ENCODE assay signal across 1 cellular context in genomic region chr12:26117321-26117720, GRCh38.
TF ChIP-seq lines count a peak whose summit lies in the region.

No MANE protein-coding gene starts in this region.

TF ChIP-seq in SK-N-SH, 30 proteins besides CTCF, POLR2A, EP300 and RAD21 (continued from another document):
- TF ChIP-seq REST (IDR thresholded peaks at IDR 0.05; ENCODE audit: low read depth, low read length) (no peak), NFIC (IDR thresholded peaks at IDR 0.05; ENCODE audit: borderline replicate concordance) (no peak), MXI1 (IDR thresholded peaks at IDR 0.05; ENCODE audit: low read depth, low read length) (no peak), CHD2 (IDR thresholded peaks at IDR 0.05; ENCODE audit: low read length, partially characterized antibody) (no peak), SMC3 (IDR thresholded peaks at IDR 0.05; ENCODE audit: low read depth, low read length) (no peak), USF1 (IDR thresholded peaks at IDR 0.05; ENCODE audit: borderline replicate concordance, low read depth) (no peak)
